11 cellular contexts compared by ENCODE assay signal in genomic region chr12:51369581-51369980, GRCh38. TPM values are rescaled to one million over a fixed set of nuclear protein-coding genes. Genes with fewer than 3 reads are reported as not detected.
A peak's percentile ranks its signal among the peaks of the same experiment; 100 is the strongest.
DNase-seq lines count a peak whose midpoint lies in the region; ATAC-seq, FAIRE-seq and TF ChIP-seq lines count a peak whose summit lies in the region.
"Had no signal": no experiment of that assay in that cellular context is flagged by ENCODE, and none has a peak within 500 bp of the region (broad histone marks: within the 10 kb centered on the region; RNA-seq: fewer than 3 reads in every experiment).

No MANE protein-coding gene starts in this region.

- H3K9ac ChIP-seq in mammary epithelial cell (ENCODE audit: insufficient read depth, low read length) = no peak overlapping the region
- H3K9ac ChIP-seq in GM12878 (ENCODE audit: control insufficient read depth, insufficient read depth, low read length) = peak overlapping the region; percentile 55

- H3K4me1 ChIP-seq in mammary epithelial cell (ENCODE audit: insufficient read depth, low read length) (peaks cover 25% of the 10 kb centered on the region), GM12878 (ENCODE audit: control insufficient read depth, insufficient read depth, low read length) (peaks cover 21% of the 10 kb centered on the region), transverse colon (peaks cover 0 to 16% (median 8%) of the 10 kb centered on the region in 4 donors)

- dilution Hi-C loops in mammary epithelial cell (cut with HindIII; ENCODE audit: low sequenced_read_pairs) = no loop called here

- H2AFZ ChIP-seq in mammary epithelial cell (ENCODE audit: low read depth, low read length) (no peak overlapping the region), GM12878 (ENCODE audit: control insufficient read depth, low read depth, low read length) (peak overlapping the region; percentile 62; the same call in 1 of the 2 replicates)

- H3K79me2 ChIP-seq in mammary epithelial cell (ENCODE audit: insufficient read depth, low read length) (no peaks in the 10 kb centered on the region), GM12878 (ENCODE audit: control insufficient read depth, insufficient read depth, low read length) (peaks cover 1% of the 10 kb centered on the region; the same call in 1 of the 2 replicates)

- SMC1A ChIA-PET in GM12878 (lab: Charles Lee; ENCODE audit: uncharacterized antibody, unreplicated experiment) = interaction anchor here (0.7 to 2.3 kb wide), 6 partner anchors 16 to 348 kb away, joined by 3 to 14 read pairs (median 4); partner anchors contain the start of gene LETMD1

- H3K27ac Mint-ChIP-seq in MCF 10A (ENCODE audit: low read depth, unreplicated experiment) = peak overlapping the region; percentile 8

- TF ChIP-seq CTCF in MCF 10A (IDR thresholded peaks at IDR 0.05; ENCODE audit: unreplicated experiment) (no peak), mammary epithelial cell (conservative IDR thresholded peaks at IDR 0.05 in 1 of 2, IDR thresholded peaks at IDR 0.05 in 1 of 2; ENCODE audit: extremely low read depth in 1 of 2, insufficient read depth in 1 of 2, low read depth in 1 of 2, low read length in 2 of 2) (no peak), GM12878 (IDR thresholded peaks at IDR 0.05 in 2 of 3, conservative IDR thresholded peaks at IDR 0.05 in 1 of 3; ENCODE audit: control insufficient read depth in 2 of 3, extremely low read depth in 1 of 3, insufficient read depth in 1 of 3, low read depth in 3 of 3, low read length in 3 of 3) (no peak), transverse colon (IDR thresholded peaks at IDR 0.05) (no peak)

- intact Hi-C loops in MCF 10A (cut with micrococcal nuclease) = no loop called here
- intact Hi-C loops in mammary epithelial cell (cut with micrococcal nuclease) = no loop called here
- intact Hi-C loops in GM12878 (cut with micrococcal nuclease; ENCODE audit: unreplicated experiment) = loop anchor here (1.0 kb wide), 1 partner anchor 22 kb away; the partner anchor contains the start of gene GALNT6
- intact Hi-C loops in transverse colon (cut with DNase I; ENCODE audit: low total_unique reads) = no loop called here

- H3K36me3 ChIP-seq in mammary epithelial cell (ENCODE audit: insufficient read depth, low read length) (no peaks in the 10 kb centered on the region), GM12878 (ENCODE audit: control insufficient read depth in 2 of 2, insufficient read depth in 2 of 2, low read length in 1 of 2) (peaks cover 4 to 15% of the 10 kb centered on the region in 2 experiments; a peak in 3 of 4 replicates), transverse colon (no peaks in the 10 kb centered on the region)

- in situ Hi-C loops in mammary epithelial cell (cut with MboI; ENCODE audit: low sequenced_read_pairs in 2 of 2) (no loop called here), GM12878 (cut with MboI) (no loop called here), transverse colon (cut with MboI; ENCODE audit: low pct_ligation_motif_present in 1 of 4, low pct_unique_long_range_greater_than_20kb in 1 of 4, low sequenced_read_pairs in 3 of 4) (no loop called here)

- WGBS in mammary epithelial cell (ENCODE audit: low coverage, missing lambda C conversion rate) = 100% methylated on average over 4 of the region's 4 CpGs
- 42% methylated on average over 4 of the region's 4 CpGs for WGBS in GM12878 (ENCODE audit: insufficient coverage, insufficient replicate concordance, low lambda C conversion rate, missing lambda C conversion rate)
- WGBS in transverse colon (ENCODE audit: low coverage in 1 of 2), 2 donors = 84 to 86% methylated on average over 2 to 4 of the region's 4 CpGs

- RAD21 ChIA-PET in GM12878 (lab: Charles Lee; ENCODE audit: unreplicated experiment) = interaction anchor here (1.0 to 2.1 kb wide), 6 partner anchors 13 to 163 kb away, joined by 3 to 19 read pairs (median 4); partner anchors contain the start of gene GALNT6

- CTCF ChIA-PET in MCF 10A (lab: Yijun Ruan, JAX) (interaction anchor here (0.9 kb wide), 1 partner anchor 16 kb away, joined by 4 read pairs; no protein-coding TSS in a partner anchor), mammary epithelial cell (lab: Charles Lee; ENCODE audit: low non-redundant PET) (no interaction called here), GM12878 (lab: Yijun Ruan, JAX) (interaction anchor here (0.9 to 2.2 kb wide), 9 partner anchors 8 to 582 kb away, joined by 3 to 8 read pairs (median 4); partner anchors contain the start of genes GALNT6 and SLC4A8)

- POLR2A ChIA-PET in MCF 10A (lab: Yijun Ruan, JAX) = interaction anchor here (1.2 kb wide), 1 partner anchor 14 kb away, joined by 4 read pairs; no protein-coding TSS in a partner anchor
- POLR2A ChIA-PET in GM12878 (lab: Charles Lee) = interaction anchor here (0.6 to 2.8 kb wide), 7 partner anchors 12 to 47 kb away, joined by 3 to 28 read pairs (median 3); partner anchors contain the start of gene GALNT6

- TF ChIP-seq POLR2A in GM12878 (IDR thresholded peaks at IDR 0.05; ENCODE audit: low read depth, low read length) (no peak), transverse colon (IDR thresholded peaks at IDR 0.05) (no peak)

- H3K4me3 ChIP-seq in mammary epithelial cell (replicated peaks in 1 of 3; ENCODE audit: insufficient read depth in 1 of 3, low read depth in 2 of 3, low read length in 3 of 3) (no peak overlapping the region), GM12878 (no peak overlapping the region), transverse colon (no peak overlapping the region)

- no peak for ATAC-seq in GM12878
- no peak for ATAC-seq in GM21723 (IDR thresholded peaks at IDR 0.05; ENCODE audit: unreplicated experiment)

- H3K4me2 ChIP-seq in mammary epithelial cell (ENCODE audit: insufficient read depth, low read depth, low read length) (no peak overlapping the region), GM12878 (ENCODE audit: control insufficient read depth, insufficient read depth) (peak overlapping the region; percentile 83)

- peaks cover 11% of the 10 kb centered on the region for H3K36me3 Mint-ChIP-seq in MCF 10A (ENCODE audit: insufficient read depth, unreplicated experiment)

- BruUV-seq in MCF 10A (replicated peaks; lab: Mats Ljungman, UMichigan) (no TSS peak), mammary epithelial cell (replicated peaks; lab: Mats Ljungman, UMichigan) (no TSS peak), GM12878 (replicated peaks; lab: Mats Ljungman, UMichigan) (no TSS peak)

- H3K9me3 Mint-ChIP-seq in MCF 10A (ENCODE audit: unreplicated experiment) = no peaks in the 10 kb centered on the region

- no peak overlapping the region for H3K27ac ChIP-seq in mammary epithelial cell (ENCODE audit: insufficient read depth, low read depth, low read length)
- peak overlapping the region; percentile 87 for H3K27ac ChIP-seq in GM12878 (ENCODE audit: control insufficient read depth, insufficient read depth)
- H3K27ac ChIP-seq in transverse colon = peak overlapping the region in 3 of 4 donors; percentile 19 to 35 (median 20)

- H4K20me1 ChIP-seq in mammary epithelial cell (ENCODE audit: insufficient read depth, low read length) (no peaks in the 10 kb centered on the region), GM12878 (ENCODE audit: control insufficient read depth, insufficient read depth) (no peaks in the 10 kb centered on the region)

- H3K9me3 ChIP-seq in mammary epithelial cell (replicated peaks; ENCODE audit: insufficient read depth, low read length) (no peaks in the 10 kb centered on the region), GM12878 (replicated peaks; ENCODE audit: control insufficient read depth, insufficient read depth, low read length) (no peaks in the 10 kb centered on the region), transverse colon (no peaks in the 10 kb centered on the region)

- H3K27me3 Mint-ChIP-seq in MCF 10A (ENCODE audit: insufficient read depth, unreplicated experiment) = no peaks in the 10 kb centered on the region

- FAIRE-seq in GM12878 (lab: Jason Lieb, UNC) = no peak

- H3K27me3 ChIP-seq in mammary epithelial cell (ENCODE audit: insufficient read depth, low read length) (no peaks in the 10 kb centered on the region), GM12878 (replicated peaks in 1 of 2; ENCODE audit: control insufficient read depth in 2 of 2, insufficient read depth in 2 of 2, low read length in 1 of 2) (no peaks in the 10 kb centered on the region), transverse colon (no peaks in the 10 kb centered on the region)

- H3K4me3 Mint-ChIP-seq in MCF 10A (ENCODE audit: unreplicated experiment) = no peak overlapping the region

- no peak for DNase-seq in MCF 10A (ENCODE audit: unreplicated experiment)
- DNase-seq in mammary epithelial cell = no peak
- no peak for DNase-seq in GM12878 (ENCODE audit: low read depth, low spot score)
- DNase-seq in transverse colon = no peak
- DNase-seq in DMS114 treated with DMSO at 0.1 percent for 48 hours (lab: John Stamatoyannopoulos, UW; ENCODE audit: unreplicated experiment) = no peak
- DNase-seq: mesendoderm, retina had no signal

- peaks cover 21% of the 10 kb centered on the region for H3K4me1 Mint-ChIP-seq in MCF 10A (ENCODE audit: insufficient read depth, unreplicated experiment)

- TF ChIP-seq RAD21 in GM12878 (IDR thresholded peaks at IDR 0.05; ENCODE audit: insufficient read depth, low read depth, low read length) = no peak

- TF ChIP-seq EP300 in GM12878 (IDR thresholded peaks at IDR 0.05; ENCODE audit: borderline replicate concordance in 1 of 2, control insufficient read depth in 1 of 2, low read depth in 2 of 2, low read length in 2 of 2) = no peak
- no peak for TF ChIP-seq EP300 in transverse colon (IDR thresholded peaks at IDR 0.05; ENCODE audit: low read depth)

RNA-seq across cellular contexts. Expression of gene GALNT6, which starts 21.6 kb away (rescaled TPM):
- total RNA-seq in MCF 10A (2022) (24.8 and 27.6 TPM in 2 replicates), mammary epithelial cell (10 to 100 TPM in 1 of 2 donors, 1 to 10 TPM in 1; 4.4 to 13.5 TPM), GM12878 (2014; rRNA removed) (34.6 and 37.2 TPM in 2 replicates), GM12878 (2014; rRNA removed; fragmentation: Illumina TruSeq; extraction: Trizol) (21.7 and 25.5 TPM in 2 replicates), GM12878 (2021) (31.5 and 40.4 TPM in 2 replicates), transverse colon (10 to 100 TPM; 17.5 to 52.7 (median 26.8) TPM)
- polyA plus RNA-seq in mammary epithelial cell (4.1 TPM), GM12878 (2011; rRNA removed) (8.3 and 16.2 TPM in 2 replicates), GM12878 (2014; fragmentation: Illumina TruSeq; extraction: Trizol) (26.2 and 26.3 TPM in 2 replicates), GM12878 (2014; fragmentation: Nextera tagmentation; extraction: Ambion mirVana) (10 to 100 TPM in 1 of 2 experiments, 1 to 10 TPM in 1; 6.6 to 11.4 TPM), GM12878 (2014; rRNA removed) (18.6 and 28.0 TPM in 2 replicates), GM12878 (2016; fragmentation: Nextera tagmentation; extraction: Ambion mirVana) (10 to 100 TPM; 18.2 to 21.8 TPM)
- 5.2 TPM for polyA minus RNA-seq in mammary epithelial cell
- total RNA-seq in GM12878 (2013; cell fraction: nucleolus; rRNA removed) = 77.3 and 94.1 TPM in 2 replicates
- polyA plus RNA-seq in GM12878 (2011; ENCODE audit: low read depth) = 7.5 TPM
- polyA plus RNA-seq in GM12878 (2011; cell fraction: cytosol; rRNA removed) = 17.2 and 19.6 TPM in 2 replicates
- 13.5 and 21.7 TPM in 2 replicates for polyA plus RNA-seq in GM12878 (2011; cell fraction: nucleus; rRNA removed)
- 11.7 and 13.3 TPM in 2 replicates for polyA plus RNA-seq in GM12878 (2012)
- 18.1 and 26.0 TPM in 2 replicates for polyA minus RNA-seq in GM12878 (2011; rRNA and poly(A)+ RNA removed)
- 3.6 and 5.0 TPM in 2 replicates for polyA minus RNA-seq in GM12878 (2011; cell fraction: cytosol; rRNA and poly(A)+ RNA removed)
- 15.0 and 28.4 TPM in 2 replicates for polyA minus RNA-seq in GM12878 (2011; cell fraction: nucleus; rRNA and poly(A)+ RNA removed)
- total RNA-seq: LHCN-M2 had no signal

RNA-seq across cellular contexts. Expression of gene CELA1, which starts 23.1 kb away (rescaled TPM):
- total RNA-seq in MCF 10A (2022) = not detected in 2 replicates
- total RNA-seq in mammary epithelial cell = not detected
- not detected for polyA plus RNA-seq in mammary epithelial cell
- not detected for polyA minus RNA-seq in mammary epithelial cell
- total RNA-seq in GM12878 (2013; cell fraction: nucleolus; rRNA removed) = not detected in 2 replicates
- total RNA-seq in GM12878 (2014; rRNA removed) = not detected in 2 replicates
- total RNA-seq in GM12878 (2014; rRNA removed; fragmentation: Illumina TruSeq; extraction: Trizol) = not detected in 2 replicates
- not detected in 2 replicates for total RNA-seq in GM12878 (2021)
- polyA plus RNA-seq in GM12878 (2011; ENCODE audit: low read depth) = not detected
- polyA plus RNA-seq in GM12878 (2011; rRNA removed) = not detected in 2 replicates
- polyA plus RNA-seq in GM12878 (2011; cell fraction: cytosol; rRNA removed) = not detected in 2 replicates
- polyA plus RNA-seq in GM12878 (2011; cell fraction: nucleus; rRNA removed) = not detected in 2 replicates
- not detected in 2 replicates for polyA plus RNA-seq in GM12878 (2012)
- not detected in 2 replicates for polyA plus RNA-seq in GM12878 (2014; fragmentation: Illumina TruSeq; extraction: Trizol)
- polyA plus RNA-seq in GM12878 (2014; fragmentation: Nextera tagmentation; extraction: Ambion mirVana) = not detected
- not detected in 2 replicates for polyA plus RNA-seq in GM12878 (2014; rRNA removed)
- not detected for polyA plus RNA-seq in GM12878 (2016; fragmentation: Nextera tagmentation; extraction: Ambion mirVana)
- polyA minus RNA-seq in GM12878 (2011; rRNA and poly(A)+ RNA removed) = not detected in 2 replicates
- polyA minus RNA-seq in GM12878 (2011; cell fraction: cytosol; rRNA and poly(A)+ RNA removed) = not detected in 2 replicates
- polyA minus RNA-seq in GM12878 (2011; cell fraction: nucleus; rRNA and poly(A)+ RNA removed) = not detected in 2 replicates
- not detected for total RNA-seq in transverse colon
- total RNA-seq: LHCN-M2, Right ventricle myocardium superior, urinary bladder had no signal
- polyA plus RNA-seq: urinary bladder had no signal

RNA-seq across cellular contexts. Expression of gene BIN2, which starts 45.6 kb away (rescaled TPM):
- total RNA-seq in MCF 10A (2022) = not detected in 2 replicates
- total RNA-seq in mammary epithelial cell = not detected
- not detected for polyA plus RNA-seq in mammary epithelial cell
- polyA minus RNA-seq in mammary epithelial cell = not detected
- total RNA-seq in GM12878 (2013; cell fraction: nucleolus; rRNA removed) = 38.6 and 39.3 TPM in 2 replicates
- total RNA-seq in GM12878 (2014; rRNA removed) = 31.4 and 31.6 TPM in 2 replicates
- 30.0 and 32.6 TPM in 2 replicates for total RNA-seq in GM12878 (2014; rRNA removed; fragmentation: Illumina TruSeq; extraction: Trizol)
- total RNA-seq in GM12878 (2021) = 26.5 and 28.1 TPM in 2 replicates
- polyA plus RNA-seq in GM12878 (2011; ENCODE audit: low read depth) = 15.0 TPM
- 22.8 and 24.6 TPM in 2 replicates for polyA plus RNA-seq in GM12878 (2011; rRNA removed)
- 13.9 and 16.3 TPM in 2 replicates for polyA plus RNA-seq in GM12878 (2011; cell fraction: cytosol; rRNA removed)
- 33.4 and 37.9 TPM in 2 replicates for polyA plus RNA-seq in GM12878 (2011; cell fraction: nucleus; rRNA removed)
- 21.7 and 33.0 TPM in 2 replicates for polyA plus RNA-seq in GM12878 (2012)
- 38.3 and 42.3 TPM in 2 replicates for polyA plus RNA-seq in GM12878 (2014; fragmentation: Illumina TruSeq; extraction: Trizol)
- polyA plus RNA-seq in GM12878 (2014; fragmentation: Nextera tagmentation; extraction: Ambion mirVana) = 10 to 100 TPM in 1 of 2 experiments, 1 to 10 TPM in 1; 8.6 to 10.0 TPM
- 36.2 and 36.4 TPM in 2 replicates for polyA plus RNA-seq in GM12878 (2014; rRNA removed)
- 10 to 100 TPM; 42.7 to 42.9 TPM for polyA plus RNA-seq in GM12878 (2016; fragmentation: Nextera tagmentation; extraction: Ambion mirVana)
- polyA minus RNA-seq in GM12878 (2011; rRNA and poly(A)+ RNA removed) = 14.1 and 16.6 TPM in 2 replicates
- 4.5 and 6.1 TPM in 2 replicates for polyA minus RNA-seq in GM12878 (2011; cell fraction: cytosol; rRNA and poly(A)+ RNA removed)
- 5.4 and 10.0 TPM in 2 replicates for polyA minus RNA-seq in GM12878 (2011; cell fraction: nucleus; rRNA and poly(A)+ RNA removed)
- total RNA-seq in transverse colon = 10 to 100 TPM in 2 of 4 donors, 1 to 10 TPM in 2; 4.0 to 28.8 (median 9.0) TPM
- total RNA-seq: LHCN-M2 had no signal

RNA-seq across cellular contexts. Expression of gene SLC4A8, which starts 55.0 kb away (rescaled TPM):
- total RNA-seq in MCF 10A (2022) (0.56 and 1.1 TPM in 2 replicates), mammary epithelial cell (under 1 TPM; 0.07 to 0.50 TPM), GM12878 (2014; rRNA removed) (4.4 and 5.3 TPM in 2 replicates), GM12878 (2014; rRNA removed; fragmentation: Illumina TruSeq; extraction: Trizol) (3.8 and 4.5 TPM in 2 replicates), GM12878 (2021) (7.7 and 10.7 TPM in 2 replicates), transverse colon (1 to 10 TPM in 2 of 4 donors, under 1 TPM in 1, not detected in 1; 0.64 to 2.2 (median 1.1) TPM)
- polyA plus RNA-seq in mammary epithelial cell (0.17 TPM), GM12878 (2011; rRNA removed) (2.7 and 2.9 TPM in 2 replicates), GM12878 (2014; fragmentation: Illumina TruSeq; extraction: Trizol) (4.1 and 6.3 TPM in 2 replicates), GM12878 (2014; fragmentation: Nextera tagmentation; extraction: Ambion mirVana) (1 to 10 TPM; 1.4 to 2.0 TPM), GM12878 (2014; rRNA removed) (5.6 and 6.3 TPM in 2 replicates), GM12878 (2016; fragmentation: Nextera tagmentation; extraction: Ambion mirVana) (1 to 10 TPM; 2.7 to 3.4 TPM)
- polyA minus RNA-seq in mammary epithelial cell = not detected
- 17.9 and 20.2 TPM in 2 replicates for total RNA-seq in GM12878 (2013; cell fraction: nucleolus; rRNA removed)
- 1.5 TPM for polyA plus RNA-seq in GM12878 (2011; ENCODE audit: low read depth)
- 2.2 and 2.9 TPM in 2 replicates for polyA plus RNA-seq in GM12878 (2011; cell fraction: cytosol; rRNA removed)
- 2.2 and 4.6 TPM in 2 replicates for polyA plus RNA-seq in GM12878 (2011; cell fraction: nucleus; rRNA removed)
- polyA plus RNA-seq in GM12878 (2012) = 1.8 and 3.2 TPM in 2 replicates
- polyA minus RNA-seq in GM12878 (2011; rRNA and poly(A)+ RNA removed) = 2.9 and 4.4 TPM in 2 replicates
- polyA minus RNA-seq in GM12878 (2011; cell fraction: cytosol; rRNA and poly(A)+ RNA removed) = 0.52 and 0.94 TPM in 2 replicates
- 1.8 and 3.6 TPM in 2 replicates for polyA minus RNA-seq in GM12878 (2011; cell fraction: nucleus; rRNA and poly(A)+ RNA removed)
